Comparison of ENCODE assay signal across 1 cellular context in the genomic region with DNA sequence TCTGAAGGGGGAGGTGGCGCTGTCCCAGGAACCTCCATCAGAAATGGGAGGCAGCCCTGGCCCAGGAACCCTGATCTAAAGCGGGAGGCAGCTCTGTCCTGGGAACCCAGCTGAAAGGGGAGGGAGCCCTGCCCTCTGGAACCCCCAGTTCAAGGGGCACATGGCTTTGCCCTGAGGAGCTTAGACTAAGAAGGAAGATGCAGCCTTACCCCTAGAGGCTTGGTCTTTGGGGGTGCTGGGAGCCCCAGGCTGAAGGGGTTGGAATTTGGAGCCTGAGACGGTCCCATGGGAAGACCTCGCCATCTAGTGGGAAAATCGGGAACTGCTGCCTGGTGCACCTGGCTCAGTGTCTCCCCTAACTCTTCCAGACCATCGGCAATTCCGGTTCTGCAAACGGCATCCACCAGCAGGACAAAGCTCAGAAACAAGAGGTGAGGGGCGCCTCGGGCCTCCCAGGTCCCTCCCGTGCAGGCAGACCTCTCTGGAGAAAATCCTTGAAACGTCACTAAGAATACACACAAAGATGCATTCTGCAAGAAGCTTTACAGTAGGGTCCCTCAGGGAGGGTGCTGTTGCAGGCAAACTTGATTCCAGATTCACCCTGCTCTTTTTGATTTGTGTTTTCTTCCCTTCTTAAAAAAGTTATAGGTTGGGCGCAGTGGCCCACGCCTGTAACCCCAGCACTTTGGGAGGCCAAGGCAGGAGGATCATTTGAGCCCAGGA.
TF ChIP-seq lines count a peak whose summit lies in the region.

No MANE protein-coding gene starts in this region.

TF ChIP-seq in HepG2, 621 proteins besides CTCF, POLR2A, EP300 and RAD21 (continued from another document and continues in another):
- 0 out of 2 replicates have a peak, but pooled peaks have one; percentile 8 for TF ChIP-seq ZNF687 (CRISPR knock-in tag; IDR thresholded peaks at IDR 0.05)
- TF ChIP-seq PCBP1 (IDR thresholded peaks at IDR 0.05; ENCODE audit: borderline replicate concordance, low read depth, low read length), result no peak
- TF ChIP-seq, protein P1, sequence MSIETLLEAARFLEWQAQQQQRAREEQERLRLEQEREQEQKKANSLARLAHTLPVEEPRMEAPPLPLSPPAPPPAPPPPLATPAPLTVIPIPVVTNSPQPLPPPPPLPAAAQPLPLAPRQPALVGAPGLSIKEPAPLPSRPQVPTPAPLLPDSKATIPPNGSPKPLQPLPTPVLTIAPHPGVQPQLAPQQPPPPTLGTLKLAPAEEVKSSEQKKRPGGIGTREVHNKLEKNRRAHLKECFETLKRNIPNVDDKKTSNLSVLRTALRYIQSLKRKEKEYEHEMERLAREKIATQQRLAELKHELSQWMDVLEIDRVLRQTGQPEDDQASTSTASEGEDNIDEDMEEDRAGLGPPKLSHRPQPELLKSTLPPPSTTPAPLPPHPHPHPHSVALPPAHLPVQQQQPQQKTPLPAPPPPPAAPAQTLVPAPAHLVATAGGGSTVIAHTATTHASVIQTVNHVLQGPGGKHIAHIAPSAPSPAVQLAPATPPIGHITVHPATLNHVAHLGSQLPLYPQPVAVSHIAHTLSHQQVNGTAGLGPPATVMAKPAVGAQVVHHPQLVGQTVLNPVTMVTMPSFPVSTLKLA (IDR thresholded peaks at IDR 0.05), result no peak
- TF ChIP-seq ZNF770 (CRISPR knock-in tag; IDR thresholded peaks at IDR 0.05), result 0 out of 2 replicates have a peak, but pooled peaks have one; percentile 10
- no peak for TF ChIP-seq SP1 (IDR thresholded peaks at IDR 0.05)
- TF ChIP-seq SP1 (CRISPR knock-in tag; IDR thresholded peaks at IDR 0.05), result peak; percentile 19; the same call in 1 of the 2 replicates
- TF ChIP-seq SMAD1 (CRISPR knock-in tag; IDR thresholded peaks at IDR 0.05; ENCODE audit: borderline replicate concordance, low read depth), result no peak
- no peak for TF ChIP-seq ZNF383 (CRISPR knock-in tag; IDR thresholded peaks at IDR 0.05; ENCODE audit: borderline replicate concordance)
- TF ChIP-seq ZSCAN22 (CRISPR knock-in tag; IDR thresholded peaks at IDR 0.05), result peak; percentile 92; the same call in 1 of the 2 replicates
- TF ChIP-seq ZSCAN20 (CRISPR knock-in tag; IDR thresholded peaks at IDR 0.05; ENCODE audit: borderline replicate concordance), result no peak
- TF ChIP-seq CREM (IDR thresholded peaks at IDR 0.05), result no peak
- no peak for TF ChIP-seq CREM (CRISPR knock-in tag; IDR thresholded peaks at IDR 0.05)
- no peak for TF ChIP-seq KDM4B (CRISPR knock-in tag; IDR thresholded peaks at IDR 0.05)
- TF ChIP-seq REXO4 (CRISPR knock-in tag; IDR thresholded peaks at IDR 0.05; ENCODE audit: borderline replicate concordance), result no peak
- TF ChIP-seq NRL (CRISPR knock-in tag; IDR thresholded peaks at IDR 0.05; ENCODE audit: borderline replicate concordance), result peak; percentile 56; the same call in 1 of the 2 replicates
- TF ChIP-seq ZBTB4 (CRISPR knock-in tag; IDR thresholded peaks at IDR 0.05; ENCODE audit: borderline replicate concordance), result no peak
- TF ChIP-seq, protein P2, sequence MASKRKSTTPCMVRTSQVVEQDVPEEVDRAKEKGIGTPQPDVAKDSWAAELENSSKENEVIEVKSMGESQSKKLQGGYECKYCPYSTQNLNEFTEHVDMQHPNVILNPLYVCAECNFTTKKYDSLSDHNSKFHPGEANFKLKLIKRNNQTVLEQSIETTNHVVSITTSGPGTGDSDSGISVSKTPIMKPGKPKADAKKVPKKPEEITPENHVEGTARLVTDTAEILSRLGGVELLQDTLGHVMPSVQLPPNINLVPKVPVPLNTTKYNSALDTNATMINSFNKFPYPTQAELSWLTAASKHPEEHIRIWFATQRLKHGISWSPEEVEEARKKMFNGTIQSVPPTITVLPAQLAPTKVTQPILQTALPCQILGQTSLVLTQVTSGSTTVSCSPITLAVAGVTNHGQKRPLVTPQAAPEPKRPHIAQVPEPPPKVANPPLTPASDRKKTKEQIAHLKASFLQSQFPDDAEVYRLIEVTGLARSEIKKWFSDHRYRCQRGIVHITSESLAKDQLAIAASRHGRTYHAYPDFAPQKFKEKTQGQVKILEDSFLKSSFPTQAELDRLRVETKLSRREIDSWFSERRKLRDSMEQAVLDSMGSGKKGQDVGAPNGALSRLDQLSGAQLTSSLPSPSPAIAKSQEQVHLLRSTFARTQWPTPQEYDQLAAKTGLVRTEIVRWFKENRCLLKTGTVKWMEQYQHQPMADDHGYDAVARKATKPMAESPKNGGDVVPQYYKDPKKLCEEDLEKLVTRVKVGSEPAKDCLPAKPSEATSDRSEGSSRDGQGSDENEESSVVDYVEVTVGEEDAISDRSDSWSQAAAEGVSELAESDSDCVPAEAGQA (IDR thresholded peaks at IDR 0.05; ENCODE audit: low read depth), result no peak
- TF ChIP-seq, protein P2 (CRISPR knock-in tag; IDR thresholded peaks at IDR 0.05; ENCODE audit: borderline replicate concordance), result no peak
- TF ChIP-seq KDM5B (CRISPR knock-in tag; IDR thresholded peaks at IDR 0.05; ENCODE audit: borderline replicate concordance), result 0 out of 2 replicates have a peak, but pooled peaks have one; percentile 35
- TF ChIP-seq HMGXB3 (CRISPR knock-in tag; IDR thresholded peaks at IDR 0.05; ENCODE audit: borderline replicate concordance), result no peak
- 0 out of 2 replicates have a peak, but pooled peaks have one; percentile 11 for TF ChIP-seq ZNF572 (CRISPR knock-in tag; IDR thresholded peaks at IDR 0.05)
- TF ChIP-seq SOX6 (IDR thresholded peaks at IDR 0.05), result no peak
- TF ChIP-seq SOX6 (CRISPR knock-in tag; IDR thresholded peaks at IDR 0.05), result 0 out of 2 replicates have a peak, but pooled peaks have one; percentile 35
